ENCODE assay signal across 1 cellular context in the genomic region with DNA sequence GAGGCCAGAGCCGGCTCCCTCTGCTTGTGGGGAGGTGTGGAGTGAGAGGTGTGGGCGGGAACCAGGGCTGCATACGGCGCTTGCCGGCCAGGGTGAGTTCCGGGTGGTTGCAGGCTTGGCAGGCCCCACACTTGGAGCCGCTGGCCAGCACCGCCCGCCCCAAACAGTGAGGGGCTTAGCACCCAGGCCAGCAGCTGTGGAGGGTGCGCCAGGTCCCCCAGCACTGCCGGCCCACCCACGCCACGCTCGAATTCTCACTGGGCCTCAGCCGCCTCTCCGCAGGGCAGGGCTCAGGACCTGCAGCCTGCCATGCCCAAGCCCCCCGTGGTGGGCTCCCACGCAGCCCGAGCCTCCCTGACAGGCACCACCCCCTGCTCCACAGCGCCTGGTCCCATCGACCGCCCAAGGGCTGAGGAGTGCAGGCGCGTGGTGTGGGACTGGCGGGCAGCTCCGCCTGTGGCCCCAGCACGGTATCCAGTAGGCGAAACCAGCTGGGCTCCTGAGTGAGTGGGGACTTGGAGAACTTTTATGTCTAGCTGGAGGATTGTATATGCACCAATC.
TF ChIP-seq lines count a peak whose summit lies in the region.

No MANE protein-coding gene starts in this region.

TF ChIP-seq in K562, 482 proteins besides CTCF, POLR2A, EP300 and RAD21 (continued from another document):
- TF ChIP-seq, protein P1, sequence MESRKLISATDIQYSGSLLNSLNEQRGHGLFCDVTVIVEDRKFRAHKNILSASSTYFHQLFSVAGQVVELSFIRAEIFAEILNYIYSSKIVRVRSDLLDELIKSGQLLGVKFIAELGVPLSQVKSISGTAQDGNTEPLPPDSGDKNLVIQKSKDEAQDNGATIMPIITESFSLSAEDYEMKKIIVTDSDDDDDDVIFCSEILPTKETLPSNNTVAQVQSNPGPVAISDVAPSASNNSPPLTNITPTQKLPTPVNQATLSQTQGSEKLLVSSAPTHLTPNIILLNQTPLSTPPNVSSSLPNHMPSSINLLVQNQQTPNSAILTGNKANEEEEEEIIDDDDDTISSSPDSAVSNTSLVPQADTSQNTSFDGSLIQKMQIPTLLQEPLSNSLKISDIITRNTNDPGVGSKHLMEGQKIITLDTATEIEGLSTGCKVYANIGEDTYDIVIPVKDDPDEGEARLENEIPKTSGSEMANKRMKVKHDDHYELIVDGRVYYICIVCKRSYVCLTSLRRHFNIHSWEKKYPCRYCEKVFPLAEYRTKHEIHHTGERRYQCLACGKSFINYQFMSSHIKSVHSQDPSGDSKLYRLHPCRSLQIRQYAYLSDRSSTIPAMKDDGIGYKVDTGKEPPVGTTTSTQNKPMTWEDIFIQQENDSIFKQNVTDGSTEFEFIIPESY (CRISPR knock-in tag; IDR thresholded peaks at IDR 0.05), result peak; percentile 41; the same call in 1 of the 2 replicates
- TF ChIP-seq ZNF696 (CRISPR knock-in tag; conservative IDR thresholded peaks at IDR 0.05) (no peak), ZFP30 (CRISPR knock-in tag; IDR thresholded peaks at IDR 0.05; ENCODE audit: borderline replicate concordance) (no peak)
